In genomic region chr10:10994360-10994759, GRCh38 we compare ENCODE assay signal across 19 cellular contexts. TPM values are rescaled to one million over a fixed set of nuclear protein-coding genes. Genes with fewer than 3 reads are reported as not detected.
DNase-seq lines count a peak whose midpoint lies in the region; ATAC-seq and TF ChIP-seq lines count a peak whose summit lies in the region.
"Had no signal": no experiment of that assay in that cellular context is flagged by ENCODE, and none has a peak within 500 bp of the region (broad histone marks: within the 10 kb centered on the region; RNA-seq: fewer than 3 reads in every experiment).

No MANE protein-coding gene starts in this region.

- H3K27me3 ChIP-seq in RWPE2 (ENCODE audit: insufficient read depth, poor library complexity, severe bottlenecking) (no peaks in the 10 kb centered on the region), foreskin keratinocyte (no peaks in the 10 kb centered on the region), SK-N-SH (ENCODE audit: insufficient read depth) (no peaks in the 10 kb centered on the region)
- H3K27me3 ChIP-seq: BE2C, BLaER1 had no signal

- H3F3A ChIP-seq in SK-N-SH (replicated peaks; ENCODE audit: insufficient read depth) = no peaks in the 10 kb centered on the region

- no peak overlapping the region for H3K4me3 Mint-ChIP-seq in CD14-positive monocyte
- H3K4me3 Mint-ChIP-seq: CD4-positive, alpha-beta T cell; CD8-positive, alpha-beta T cell had no signal

- POLR2A ChIA-PET in SK-N-SH (lab: Yijun Ruan, JAX) = no interaction called here

- H3K27ac ChIP-seq in RWPE2 (ENCODE audit: poor library complexity, severe bottlenecking) (no peak overlapping the region), foreskin keratinocyte (no peak overlapping the region), SK-N-SH (ENCODE audit: low read depth in 2 of 2, low read length in 1 of 2) (no peak overlapping the region)
- H3K27ac ChIP-seq: BLaER1 had no signal

- H3K4me1 ChIP-seq in RWPE2 (ENCODE audit: insufficient read depth, poor library complexity, severe bottlenecking) = no peaks in the 10 kb centered on the region
- H3K4me1 ChIP-seq in foreskin keratinocyte = no peaks in the 10 kb centered on the region
- no peaks in the 10 kb centered on the region for H3K4me1 ChIP-seq in SK-N-SH (ENCODE audit: control insufficient read depth in 1 of 2, insufficient read depth in 2 of 2, low read depth in 1 of 2, low read length in 1 of 2)
- H3K4me1 ChIP-seq: BE2C, BLaER1, Caco-2 had no signal

- TF ChIP-seq EP300 in SK-N-SH (IDR thresholded peaks at IDR 0.05; ENCODE audit: borderline replicate concordance in 1 of 2, low read depth in 1 of 2, low read length in 1 of 2) = no peak

- H3K9ac ChIP-seq in SK-N-SH = no peak overlapping the region
- H3K9ac ChIP-seq: BLaER1 had no signal

- H4K20me1 ChIP-seq in SK-N-SH (ENCODE audit: insufficient read depth) = no peaks in the 10 kb centered on the region
- H4K20me1 ChIP-seq: BLaER1 had no signal

- no peak overlapping the region for H2AFZ ChIP-seq in SK-N-SH (ENCODE audit: low read depth)

- H3K36me3 ChIP-seq in RWPE2 (ENCODE audit: low read depth) (no peaks in the 10 kb centered on the region), SK-N-SH (replicated peaks in 1 of 2; ENCODE audit: control insufficient read depth in 1 of 2, insufficient read depth in 2 of 2, low read length in 1 of 2) (no peaks in the 10 kb centered on the region)
- H3K36me3 ChIP-seq: BE2C, BLaER1 had no signal

- no peaks in the 10 kb centered on the region for H3K9me2 ChIP-seq in SK-N-SH

- H3K27me3 Mint-ChIP-seq in CD14-positive monocyte (ENCODE audit: low read depth in 3 of 3) = peaks cover 0 to 3% (median 0%) of the 10 kb centered on the region in 3 donors

- H3K9me3 Mint-ChIP-seq in CD14-positive monocyte = peaks cover 0 to 2% (median 0%) of the 10 kb centered on the region in 7 donors

- no peaks in the 10 kb centered on the region for H3K9me3 ChIP-seq in RWPE2 (ENCODE audit: severe bottlenecking)
- no peaks in the 10 kb centered on the region for H3K9me3 ChIP-seq in SK-N-SH
- H3K9me3 ChIP-seq: BE2C had no signal

- no peak overlapping the region for H3K4me2 ChIP-seq in SK-N-SH
- H3K4me2 ChIP-seq: BLaER1 had no signal

- H3K27ac Mint-ChIP-seq in CD14-positive monocyte = no peak overlapping the region
- H3K27ac Mint-ChIP-seq: CD4-positive, alpha-beta T cell; CD8-positive, alpha-beta T cell had no signal

- no peak for DNase-seq in RWPE2 (ENCODE audit: low spot score)
- peak; percentile 54 for DNase-seq in epithelial cell of esophagus (ENCODE audit: low read depth)
- peak in 1 of 2 donors; percentile 59 for DNase-seq in foreskin keratinocyte
- DNase-seq in activated effector memory CD4-positive, alpha-beta T cell treated with anti-CD3 and anti-CD28 coated beads, Interleukin-2, amount 50 U/mL, for 16 hours = no peak
- DNase-seq in SK-N-SH = no peak
- DNase-seq in CD14-positive monocyte (ENCODE audit: low spot score) = no peak
- DNase-seq: 8988T; ACHN; BE2C; C1 segment of cervical spinal cord; Caco-2; Calu3; CD4-positive, alpha-beta T cell; CD8-positive, alpha-beta T cell; DMS79 treated with DMSO at 0.1 percent for 48 hours; GF-D8 had no signal

- H3K79me2 ChIP-seq in SK-N-SH (ENCODE audit: insufficient read depth) = no peaks in the 10 kb centered on the region

- TF ChIP-seq RAD21 in SK-N-SH (IDR thresholded peaks at IDR 0.05; ENCODE audit: low read length) = no peak

- WGBS in SK-N-SH (ENCODE audit: low lambda C conversion rate) = 0% methylated on average over 2 of the region's 2 CpGs

- H3K4me3 ChIP-seq in RWPE2 (ENCODE audit: severe bottlenecking) (no peak overlapping the region), epithelial cell of esophagus (ENCODE audit: low read length) (no peak overlapping the region), SK-N-SH (ENCODE audit: low read depth in 2 of 2, low read length in 1 of 2) (no peak overlapping the region)
- H3K4me3 ChIP-seq: BLaER1 had no signal

- TF ChIP-seq CTCF in RWPE2 (IDR thresholded peaks at IDR 0.05; ENCODE audit: poor library complexity, severe bottlenecking) (no peak), epithelial cell of esophagus (IDR thresholded peaks at IDR 0.05; ENCODE audit: insufficient read depth, low read depth, low read length, missing control alignments) (no peak), foreskin keratinocyte (conservative IDR thresholded peaks at IDR 0.05) (peak; percentile 21), SK-N-SH (IDR thresholded peaks at IDR 0.05) (no peak), CD14-positive monocyte (IDR thresholded peaks at IDR 0.05) (no peak)

- CTCF ChIA-PET in SK-N-SH (lab: Yijun Ruan, JAX) = no interaction called here

- intact Hi-C loops in CD14-positive monocyte (cut with micrococcal nuclease) = no loop called here

- H3K4me1 Mint-ChIP-seq in CD14-positive monocyte = no peaks in the 10 kb centered on the region

- ATAC-seq in RWPE2 (ENCODE audit: low read depth) (peak; percentile 41; the same call in 2 of the 3 replicates), foreskin keratinocyte (peak; percentile 72), GM21360 (IDR thresholded peaks at IDR 0.05; ENCODE audit: unreplicated experiment) (no peak)
- ATAC-seq: CD8-positive, alpha-beta T cell had no signal

- no peaks in the 10 kb centered on the region for H3K36me3 Mint-ChIP-seq in CD14-positive monocyte
- H3K36me3 Mint-ChIP-seq: CD8-positive, alpha-beta T cell had no signal

TF ChIP-seq in SK-N-SH, 30 proteins besides CTCF, POLR2A, EP300 and RAD21 (continues in another document):
- no peak for TF ChIP-seq IRF3 (IDR thresholded peaks at IDR 0.05; ENCODE audit: low read depth, low read length)
- no peak for TF ChIP-seq ELF1 (IDR thresholded peaks at IDR 0.05)
- TF ChIP-seq JUND (IDR thresholded peaks at IDR 0.05) = no peak
- TF ChIP-seq ZBTB33 (IDR thresholded peaks at IDR 0.05; ENCODE audit: borderline replicate concordance, low read depth) = no peak
- TF ChIP-seq NRF1 (IDR thresholded peaks at IDR 0.05; ENCODE audit: low read depth, low read length) = no peak
- TF ChIP-seq GABPA (IDR thresholded peaks at IDR 0.05; ENCODE audit: low read depth) = no peak
- TF ChIP-seq FOSL2 (IDR thresholded peaks at IDR 0.05; ENCODE audit: borderline replicate concordance, low read depth) = no peak
- no peak for TF ChIP-seq TAF1 (IDR thresholded peaks at IDR 0.05; ENCODE audit: borderline replicate concordance, low read depth, low read length)
- TF ChIP-seq POLR2AphosphoS5 (IDR thresholded peaks at IDR 0.05; ENCODE audit: low read depth, low read length) = no peak
- no peak for TF ChIP-seq YY1 (IDR thresholded peaks at IDR 0.05; ENCODE audit: low read depth)
- TF ChIP-seq, protein P1, sequence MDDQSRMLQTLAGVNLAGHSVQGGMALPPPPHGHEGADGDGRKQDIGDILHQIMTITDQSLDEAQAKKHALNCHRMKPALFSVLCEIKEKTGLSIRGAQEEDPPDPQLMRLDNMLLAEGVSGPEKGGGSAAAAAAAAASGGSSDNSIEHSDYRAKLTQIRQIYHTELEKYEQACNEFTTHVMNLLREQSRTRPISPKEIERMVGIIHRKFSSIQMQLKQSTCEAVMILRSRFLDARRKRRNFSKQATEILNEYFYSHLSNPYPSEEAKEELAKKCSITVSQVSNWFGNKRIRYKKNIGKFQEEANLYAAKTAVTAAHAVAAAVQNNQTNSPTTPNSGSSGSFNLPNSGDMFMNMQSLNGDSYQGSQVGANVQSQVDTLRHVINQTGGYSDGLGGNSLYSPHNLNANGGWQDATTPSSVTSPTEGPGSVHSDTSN (IDR thresholded peaks at IDR 0.05) = no peak
- TF ChIP-seq TCF12 (IDR thresholded peaks at IDR 0.05) = no peak
- TF ChIP-seq, protein P2, sequence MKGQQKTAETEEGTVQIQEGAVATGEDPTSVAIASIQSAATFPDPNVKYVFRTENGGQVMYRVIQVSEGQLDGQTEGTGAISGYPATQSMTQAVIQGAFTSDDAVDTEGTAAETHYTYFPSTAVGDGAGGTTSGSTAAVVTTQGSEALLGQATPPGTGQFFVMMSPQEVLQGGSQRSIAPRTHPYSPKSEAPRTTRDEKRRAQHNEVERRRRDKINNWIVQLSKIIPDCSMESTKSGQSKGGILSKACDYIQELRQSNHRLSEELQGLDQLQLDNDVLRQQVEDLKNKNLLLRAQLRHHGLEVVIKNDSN (IDR thresholded peaks at IDR 0.05; ENCODE audit: borderline replicate concordance, low read depth) = no peak
- TF ChIP-seq CHD2 (IDR thresholded peaks at IDR 0.05; ENCODE audit: low read length, partially characterized antibody) = no peak
- TF ChIP-seq FOXM1 (IDR thresholded peaks at IDR 0.05; ENCODE audit: low read depth) = no peak

RNA-seq across cellular contexts. Expression of gene CELF2, which starts 23.3 kb away (rescaled TPM):
- 10.8 and 11.1 TPM in 2 replicates for total RNA-seq in foreskin keratinocyte
- polyA plus RNA-seq in foreskin keratinocyte = 1.9 and 2.4 TPM in 2 replicates
- polyA plus RNA-seq in SK-N-SH (2012; rRNA removed) = 0.03 and 0.08 TPM in 2 replicates
- 0.06 and 0.09 TPM in 2 replicates for polyA plus RNA-seq in SK-N-SH (2012; cell fraction: cytosol; rRNA removed)
- polyA plus RNA-seq in SK-N-SH (2012; cell fraction: nucleus; rRNA removed) = 0.01 and 0.07 TPM in 2 replicates
- polyA plus RNA-seq in CD14-positive monocyte = 10 to 100 TPM; 53.5 to 80.5 TPM
- total RNA-seq: A673, Calu3 had no signal

Comparison
In these comparisons a context has a peak if more than half of its experiments do, and no peak if none do; other contexts are left out.
1. RNA of gene CELF2, which starts 23.3 kb away (polyA plus RNA-seq): 53.5 to 80.5 TPM in CD14-positive monocyte; 1.9 to 2.4 TPM in foreskin keratinocyte and 0.01 to 0.09 TPM in SK-N-SH; every median in the first group is over 10 times any median in the second.